Comparison of ENCODE assay signal across 1 cellular context in genomic region chr5:1276930-1277329, GRCh38.
TF ChIP-seq lines count a peak whose summit lies in the region.

No MANE protein-coding gene starts in this region.

TF ChIP-seq in H1, 55 proteins besides CTCF, POLR2A, EP300 and RAD21:
- no peak for TF ChIP-seq POU5F1 (IDR thresholded peaks at IDR 0.05; ENCODE audit: low read depth, low read length)
- no peak for TF ChIP-seq SIRT6 (IDR thresholded peaks at IDR 0.05; ENCODE audit: low read length)
- TF ChIP-seq RFX5 (IDR thresholded peaks at IDR 0.05; ENCODE audit: borderline replicate concordance, low read depth, low read length), result no peak
- TF ChIP-seq SP1 (IDR thresholded peaks at IDR 0.05; ENCODE audit: low read depth, low read length), result no peak
- TF ChIP-seq RNF2 (IDR thresholded peaks at IDR 0.05; ENCODE audit: borderline replicate concordance, low read depth, low read length, missing control alignments, poor library complexity, severe bottlenecking), result no peak
- TF ChIP-seq BCL11A (IDR thresholded peaks at IDR 0.05; ENCODE audit: low read depth in 2 of 2, low read length in 2 of 2), result no peak
- TF ChIP-seq CBX5 (IDR thresholded peaks at IDR 0.05; ENCODE audit: low read depth, low read length), result no peak
- TF ChIP-seq BACH1 (IDR thresholded peaks at IDR 0.05; ENCODE audit: low read length), result no peak
- TF ChIP-seq TCF12 (IDR thresholded peaks at IDR 0.05; ENCODE audit: low read depth, low read length), result no peak
- no peak for TF ChIP-seq CHD1 (IDR thresholded peaks at IDR 0.05; ENCODE audit: low read depth, low read length)
- TF ChIP-seq KDM5A (IDR thresholded peaks at IDR 0.05; ENCODE audit: low read length), result no peak
- no peak for TF ChIP-seq CTBP2 (IDR thresholded peaks at IDR 0.05; ENCODE audit: borderline replicate concordance, insufficient read depth, insufficient read length, low read length)
- TF ChIP-seq JUN (IDR thresholded peaks at IDR 0.05; ENCODE audit: low read depth, low read length), result no peak
- no peak for TF ChIP-seq NANOG (IDR thresholded peaks at IDR 0.05; ENCODE audit: insufficient read depth, low read depth, low read length, poor library complexity, severe bottlenecking)
- TF ChIP-seq ATF3 (IDR thresholded peaks at IDR 0.05; ENCODE audit: insufficient read depth, low read depth, low read length), result no peak
- TF ChIP-seq CBX8 (IDR thresholded peaks at IDR 0.05; ENCODE audit: borderline replicate concordance, low read depth, low read length), result no peak
- TF ChIP-seq SP4 (IDR thresholded peaks at IDR 0.05; ENCODE audit: low read length), result no peak
- no peak for TF ChIP-seq SIN3A (conservative IDR thresholded peaks at IDR 0.05 in 1 of 2, IDR thresholded peaks at IDR 0.05 in 1 of 2; ENCODE audit: low read depth in 1 of 2, low read length in 2 of 2)
